In the genomic region with DNA sequence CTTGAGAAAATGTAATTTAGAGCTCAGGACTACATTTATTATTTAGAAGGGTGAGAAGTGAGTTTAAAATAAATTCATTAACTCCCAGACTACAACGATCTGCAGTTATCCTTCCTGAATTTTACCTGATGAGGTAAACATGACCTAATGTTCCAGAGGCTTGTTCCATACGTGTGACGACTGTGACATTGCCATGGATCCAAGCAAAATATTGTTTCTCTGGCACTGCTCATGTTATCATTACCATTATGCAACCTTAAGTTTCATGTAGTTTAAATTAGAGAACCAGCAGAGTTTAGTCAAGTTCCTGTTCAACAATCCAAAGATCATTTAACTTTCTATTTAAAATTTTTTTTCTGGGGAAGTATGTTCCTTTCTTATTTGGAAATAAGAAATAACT, we compare ENCODE assay signal across 23 cellular contexts.
A peak's percentile ranks its signal among the peaks of the same experiment; 100 is the strongest.
DNase-seq lines count a peak whose midpoint lies in the region; ATAC-seq and TF ChIP-seq lines count a peak whose summit lies in the region.
"Had no signal": no experiment of that assay in that cellular context is flagged by ENCODE, and none has a peak within 500 bp of the region (broad histone marks: within the 10 kb centered on the region; RNA-seq: fewer than 3 reads in every experiment).

No MANE protein-coding gene starts in this region.

- DNase-seq in LHCN-M2 (ENCODE audit: low read depth) (peak; percentile 45), astrocyte of the hippocampus (ENCODE audit: low read depth, low spot score) (peak; percentile 14), fibroblast of the aortic adventitia (ENCODE audit: low read depth) (peak; percentile 6), renal cortical epithelial cell (ENCODE audit: low read depth) (peak; percentile 56), mesenteric fat pad (ENCODE audit: low spot score) (no peak), endodermal cell (no peak)
- DNase-seq: activated CD4-positive, alpha-beta T cell treated with anti-CD3 and anti-CD28 coated beads for 4 hours; cortex of kidney; DMS79; H7; left cardiac atrium; NCI-H1417; NCI-H524; SHP77; spleen; stimulated activated CD4-positive, alpha-beta T cell treated with anti-CD3 and anti-CD28 coated beads, Interleukin-4, amount 100 ng/mL, for 4 hours; stimulated activated naive CD8-positive, alpha-beta T cell treated with anti-CD3 and anti-CD28 coated beads, Interleukin-15, amount 100 ng/mL, for 72 hours; transverse colon had no signal

- H3K36me3 ChIP-seq in endodermal cell (ENCODE audit: control insufficient read depth, insufficient read depth, low read length): no peaks in the 10 kb centered on the region
- H3K36me3 ChIP-seq: ascending aorta, prostate gland, spleen, transverse colon had no signal

- no peak overlapping the region for H3K4me3 Mint-ChIP-seq in endodermal cell
- H3K4me3 Mint-ChIP-seq: neural crest cell; stimulated activated naive CD8-positive, alpha-beta T cell treated with anti-CD3 and anti-CD28 coated beads, Interleukin-15, amount 100 ng/mL, for 72 hours had no signal

- ATAC-seq in HG03342 (IDR thresholded peaks at IDR 0.05; ENCODE audit: unreplicated experiment): no peak
- ATAC-seq: activated naive CD4-positive, alpha-beta T cell treated with anti-CD3 and anti-CD28 coated beads, Interleukin-2, amount 50 U/mL, for 72 hours; left cardiac atrium; stimulated activated naive CD8-positive, alpha-beta T cell treated with anti-CD3 and anti-CD28 coated beads, Interleukin-15, amount 100 ng/mL, for 72 hours had no signal

- TF ChIP-seq CTCF in fibroblast of the aortic adventitia (IDR thresholded peaks at IDR 0.05; ENCODE audit: insufficient read depth, low read length): no peak
- TF ChIP-seq CTCF in endodermal cell (conservative IDR thresholded peaks at IDR 0.05): no peak

- no peaks in the 10 kb centered on the region for H3K27me3 Mint-ChIP-seq in endodermal cell (ENCODE audit: insufficient read depth)
- H3K27me3 Mint-ChIP-seq: stimulated activated naive CD8-positive, alpha-beta T cell treated with anti-CD3 and anti-CD28 coated beads, Interleukin-15, amount 100 ng/mL, for 72 hours had no signal

- H3K27me3 ChIP-seq in endodermal cell (ENCODE audit: control insufficient read depth, insufficient read depth, low read length, poor library complexity, severe bottlenecking): no peaks in the 10 kb centered on the region
- H3K27me3 ChIP-seq: ascending aorta, spleen, transverse colon had no signal

- H3K27ac ChIP-seq in endodermal cell (ENCODE audit: low read depth, low read length): no peak overlapping the region
- H3K27ac ChIP-seq: ascending aorta, prostate gland, spleen, transverse colon had no signal

- H3K36me3 Mint-ChIP-seq in endodermal cell (ENCODE audit: low read depth): no peaks in the 10 kb centered on the region
- H3K36me3 Mint-ChIP-seq: activated naive CD4-positive, alpha-beta T cell treated with anti-CD3 and anti-CD28 coated beads, Interleukin-2, amount 50 U/mL, for 72 hours had no signal

- no peak overlapping the region for H3K4me3 ChIP-seq in fibroblast of the aortic adventitia (ENCODE audit: low read depth, low read length)
- H3K4me3 ChIP-seq in endodermal cell (ENCODE audit: low read length): no peak overlapping the region
- H3K4me3 ChIP-seq: ascending aorta, prostate gland, spleen, transverse colon had no signal

- H3K9me3 ChIP-seq in endodermal cell (ENCODE audit: control insufficient read depth, low read length): no peaks in the 10 kb centered on the region
- H3K9me3 ChIP-seq: ascending aorta, prostate gland, spleen, transverse colon had no signal

- H3K4me1 ChIP-seq in endodermal cell (ENCODE audit: control insufficient read depth, insufficient read depth, low read length): no peaks in the 10 kb centered on the region
- H3K4me1 ChIP-seq: ascending aorta, prostate gland, spleen, transverse colon had no signal

- peaks cover 4% of the 10 kb centered on the region for H3K4me1 Mint-ChIP-seq in endodermal cell
- H3K4me1 Mint-ChIP-seq: neural crest cell had no signal

- no peaks in the 10 kb centered on the region for H3K9me3 Mint-ChIP-seq in endodermal cell
- H3K9me3 Mint-ChIP-seq: activated naive CD4-positive, alpha-beta T cell treated with anti-CD3 and anti-CD28 coated beads, Interleukin-2, amount 50 U/mL, for 72 hours; neural crest cell; stimulated activated naive CD8-positive, alpha-beta T cell treated with anti-CD3 and anti-CD28 coated beads, Interleukin-15, amount 100 ng/mL, for 72 hours had no signal

- WGBS in endodermal cell (ENCODE audit: insufficient coverage in 1 of 2, insufficient read length in 1 of 2), 2 experiments: 93 to 100% methylated on average over 3 of the region's 3 CpGs

- H3K27ac Mint-ChIP-seq in endodermal cell: no peak overlapping the region
- H3K27ac Mint-ChIP-seq: activated naive CD4-positive, alpha-beta T cell treated with anti-CD3 and anti-CD28 coated beads, Interleukin-2, amount 50 U/mL, for 72 hours; stimulated activated naive CD8-positive, alpha-beta T cell treated with anti-CD3 and anti-CD28 coated beads, Interleukin-15, amount 100 ng/mL, for 72 hours had no signal

- no peak overlapping the region for H3K9ac ChIP-seq in endodermal cell (ENCODE audit: extremely low read depth, low read length, poor library complexity, severe bottlenecking)

Comparison
In these comparisons a context has a peak if more than half of its experiments do, and no peak if none do; other contexts are left out.
1. DNase-seq: peak in LHCN-M2 (single experiment), astrocyte of the hippocampus (single experiment), fibroblast of the aortic adventitia (single experiment) and renal cortical epithelial cell (single experiment); none in mesenteric fat pad (single experiment) and endodermal cell (single experiment).